In genomic region chr6:215335-216034, GRCh38 we compare ENCODE assay signal across 10 cellular contexts.
DNase-seq lines count a peak whose midpoint lies in the region; ATAC-seq and TF ChIP-seq lines count a peak whose summit lies in the region.
"Had no signal": no experiment of that assay in that cellular context is flagged by ENCODE, and none has a peak within 500 bp of the region (broad histone marks: within the 10 kb centered on the region; RNA-seq: fewer than 3 reads in every experiment).

No MANE protein-coding gene starts in this region.

- peak overlapping the region; percentile 57 for H3K27ac Mint-ChIP-seq in CD8-positive, alpha-beta T cell
- peak overlapping the region; percentile 8 for H3K27ac Mint-ChIP-seq in activated T-helper 2 cell treated with anti-CD3 and anti-CD28 coated beads, Interferon-gamma antibody, Interleukin-2, Interleukin-4, amounts not matched to agents 10 μg/mL and 5 μg/mL and 100 μg/mL, durations not matched to agents 14 hours and 24 hours and 36 hours
- H3K27ac Mint-ChIP-seq in naive thymus-derived CD4-positive, alpha-beta T cell, result peak overlapping the region in 3 of 9 donors; percentile 2 to 53 (median 19)

- H3K4me3 ChIP-seq in CD8-positive, alpha-beta T cell (ENCODE audit: low read depth, low read length), result no peak overlapping the region
- H3K4me3 ChIP-seq in OCI-LY7 (ENCODE audit: low read depth, low read length, poor library complexity, severe bottlenecking), result no peak overlapping the region
- H3K4me3 ChIP-seq in naive thymus-derived CD4-positive, alpha-beta T cell (ENCODE audit: low read length), result no peak overlapping the region
- H3K4me3 ChIP-seq: thoracic aorta had no signal

- H3K9me2 ChIP-seq in OCI-LY7 (ENCODE audit: insufficient read depth, low read length), result no peaks in the 10 kb centered on the region

- H3K27ac ChIP-seq in CD8-positive, alpha-beta T cell (ENCODE audit: low read depth, low read length), result no peak overlapping the region
- no peak overlapping the region for H3K27ac ChIP-seq in OCI-LY7 (ENCODE audit: low read depth, low read length, poor library complexity, severe bottlenecking)
- no peak overlapping the region for H3K27ac ChIP-seq in naive thymus-derived CD4-positive, alpha-beta T cell (ENCODE audit: low read depth, low read length)
- H3K27ac ChIP-seq: thoracic aorta had no signal

- no TSS peak for BruUV-seq in OCI-LY7 (replicated peaks; lab: Mats Ljungman, UMichigan)

- peak; percentile 93 for ATAC-seq in CD8-positive, alpha-beta T cell
- peak; percentile 75 for ATAC-seq in naive thymus-derived CD4-positive, alpha-beta T cell
- ATAC-seq in GM18868 (IDR thresholded peaks at IDR 0.05; ENCODE audit: unreplicated experiment) (no peak), HG02938 (IDR thresholded peaks at IDR 0.05; ENCODE audit: unreplicated experiment) (no peak), GM21619 (IDR thresholded peaks at IDR 0.05; ENCODE audit: unreplicated experiment) (no peak)

- H3K4me3 Mint-ChIP-seq in CD8-positive, alpha-beta T cell, result no peak overlapping the region
- H3K4me3 Mint-ChIP-seq in activated T-helper 2 cell treated with anti-CD3 and anti-CD28 coated beads, Interferon-gamma antibody, Interleukin-2, Interleukin-4, amounts not matched to agents 10 μg/mL and 5 μg/mL and 100 μg/mL, durations not matched to agents 14 hours and 24 hours and 36 hours (ENCODE audit: low read depth), result no peak overlapping the region
- peak overlapping the region in 1 of 10 donors; percentile 0 for H3K4me3 Mint-ChIP-seq in naive thymus-derived CD4-positive, alpha-beta T cell

- H2AFZ ChIP-seq in OCI-LY7 (ENCODE audit: low read length), result peak overlapping the region; percentile 65; the same call in 1 of the 2 replicates

- no peaks in the 10 kb centered on the region for H4K20me1 ChIP-seq in OCI-LY7 (ENCODE audit: insufficient read depth, low read length)

- no peaks in the 10 kb centered on the region for H3K79me2 ChIP-seq in OCI-LY7 (ENCODE audit: insufficient read depth, low read depth, low read length)

- peak in 6 of 7 experiments; percentile 32 to 72 (median 48) for DNase-seq in CD8-positive, alpha-beta T cell
- DNase-seq in OCI-LY7 (ENCODE audit: low spot score) (peak; percentile 45), DMS153 treated with DMSO at 0.1 percent for 48 hours (lab: John Stamatoyannopoulos, UW; ENCODE audit: unreplicated experiment) (no peak)
- DNase-seq in activated T-helper 2 cell treated with anti-CD3 and anti-CD28 coated beads, Interferon-gamma antibody, Interleukin-2, Interleukin-4, amounts not matched to agents 10 μg/mL and 5 μg/mL and 100 μg/mL, durations not matched to agents 14 hours and 24 hours and 36 hours (ENCODE audit: low spot score), result peak; percentile 32
- no peak for DNase-seq in naive thymus-derived CD4-positive, alpha-beta T cell
- DNase-seq: NCI-H2171 treated with DMSO at 0.1 percent for 48 hours had no signal

- intact Hi-C loops in CD8-positive, alpha-beta T cell (cut with DNase I, micrococcal nuclease), result loop anchor here in 1 of 2 experiments (1.0 kb wide), 1 partner anchor 77 kb away; the partner anchor contains the start of gene DUSP22
- intact Hi-C loops in OCI-LY7 (cut with micrococcal nuclease; ENCODE audit: unreplicated experiment), result no loop called here
- intact Hi-C loops in activated T-helper 2 cell treated with anti-CD3 and anti-CD28 coated beads, Interferon-gamma antibody, Interleukin-2, Interleukin-4, amounts not matched to agents 10 μg/mL and 5 μg/mL and 100 μg/mL, durations not matched to agents 14 hours and 24 hours and 36 hours (cut with micrococcal nuclease), result loop anchor here (1.0 kb wide), 1 partner anchor 10 kb away; no protein-coding TSS in a partner anchor
- intact Hi-C loops in naive thymus-derived CD4-positive, alpha-beta T cell (cut with micrococcal nuclease), result no loop called here

- H3K36me3 ChIP-seq in CD8-positive, alpha-beta T cell (ENCODE audit: insufficient read depth, low read length), result no peaks in the 10 kb centered on the region
- no peaks in the 10 kb centered on the region; the same call in 1 of the 2 replicates for H3K36me3 ChIP-seq in OCI-LY7 (ENCODE audit: insufficient read depth, low read length)
- H3K36me3 ChIP-seq in naive thymus-derived CD4-positive, alpha-beta T cell (ENCODE audit: control insufficient read depth in 2 of 3, insufficient read depth in 3 of 3, low read length in 3 of 3), result no peaks in the 10 kb centered on the region
- H3K36me3 ChIP-seq: thoracic aorta had no signal

- peaks cover 3% of the 10 kb centered on the region for H3K4me1 ChIP-seq in CD8-positive, alpha-beta T cell (ENCODE audit: insufficient read depth, low read length)
- H3K4me1 ChIP-seq in OCI-LY7 (ENCODE audit: insufficient read depth, low read length, poor library complexity, severe bottlenecking), result peaks cover 55% of the 10 kb centered on the region
- no peaks in the 10 kb centered on the region for H3K4me1 ChIP-seq in naive thymus-derived CD4-positive, alpha-beta T cell (ENCODE audit: control insufficient read depth in 2 of 2, insufficient read depth in 2 of 2, low read length in 2 of 2)

- POLR2A ChIA-PET in CD8-positive, alpha-beta T cell (lab: Charles Lee), result no interaction called here
- POLR2A ChIA-PET in OCI-LY7 (lab: Charles Lee), result interaction anchor here (1.1 to 4.7 kb wide), 15 partner anchors 11 to 176 kb away, joined by 3 to 27 read pairs (median 9); partner anchors contain the start of gene IRF4
- POLR2A ChIA-PET in naive thymus-derived CD4-positive, alpha-beta T cell (lab: Charles Lee), result interaction anchor here (0.6 kb wide), 1 partner anchor 56 kb away, joined by 3 read pairs; no protein-coding TSS in a partner anchor

- peaks cover 15% of the 10 kb centered on the region for H3K4me1 Mint-ChIP-seq in CD8-positive, alpha-beta T cell (ENCODE audit: low read depth)
- peaks cover 40% of the 10 kb centered on the region for H3K4me1 Mint-ChIP-seq in activated T-helper 2 cell treated with anti-CD3 and anti-CD28 coated beads, Interferon-gamma antibody, Interleukin-2, Interleukin-4, amounts not matched to agents 10 μg/mL and 5 μg/mL and 100 μg/mL, durations not matched to agents 14 hours and 24 hours and 36 hours (ENCODE audit: low read depth)
- H3K4me1 Mint-ChIP-seq in naive thymus-derived CD4-positive, alpha-beta T cell, result peaks cover 8 to 47% (median 13%) of the 10 kb centered on the region in 7 donors

- H3K4me2 ChIP-seq in OCI-LY7 (ENCODE audit: low read length), result peak overlapping the region; percentile 31

- no peaks in the 10 kb centered on the region for H3K27me3 Mint-ChIP-seq in CD8-positive, alpha-beta T cell (ENCODE audit: low read depth)
- peaks cover 2% of the 10 kb centered on the region for H3K27me3 Mint-ChIP-seq in activated T-helper 2 cell treated with anti-CD3 and anti-CD28 coated beads, Interferon-gamma antibody, Interleukin-2, Interleukin-4, amounts not matched to agents 10 μg/mL and 5 μg/mL and 100 μg/mL, durations not matched to agents 14 hours and 24 hours and 36 hours (ENCODE audit: low read depth)
- H3K27me3 Mint-ChIP-seq in naive thymus-derived CD4-positive, alpha-beta T cell, result peaks cover 0 to 8% (median 0%) of the 10 kb centered on the region in 5 donors

- no peaks in the 10 kb centered on the region for H3K9me3 ChIP-seq in CD8-positive, alpha-beta T cell (ENCODE audit: low read length)
- peaks cover 17% of the 10 kb centered on the region; the same call in 1 of the 2 replicates for H3K9me3 ChIP-seq in OCI-LY7 (ENCODE audit: low read length)
- H3K9me3 ChIP-seq in naive thymus-derived CD4-positive, alpha-beta T cell (ENCODE audit: control insufficient read depth in 2 of 3, low read length in 3 of 3), result no peaks in the 10 kb centered on the region
- H3K9me3 ChIP-seq: thoracic aorta had no signal

- H3K9me3 Mint-ChIP-seq in CD8-positive, alpha-beta T cell, result no peaks in the 10 kb centered on the region
- peaks cover 22% of the 10 kb centered on the region for H3K9me3 Mint-ChIP-seq in activated T-helper 2 cell treated with anti-CD3 and anti-CD28 coated beads, Interferon-gamma antibody, Interleukin-2, Interleukin-4, amounts not matched to agents 10 μg/mL and 5 μg/mL and 100 μg/mL, durations not matched to agents 14 hours and 24 hours and 36 hours
- peaks cover 0 to 13% (median 0%) of the 10 kb centered on the region in 11 donors for H3K9me3 Mint-ChIP-seq in naive thymus-derived CD4-positive, alpha-beta T cell

- CTCF ChIA-PET in CD8-positive, alpha-beta T cell (lab: Charles Lee), result interaction anchor here (1.5 kb wide), 3 partner anchors 24 to 123 kb away, joined by 3 to 4 read pairs (median 4); no protein-coding TSS in a partner anchor
- CTCF ChIA-PET in OCI-LY7 (lab: Charles Lee; ENCODE audit: unreplicated experiment), result interaction anchor here (0.6 to 3.3 kb wide), 6 partner anchors 20 to 117 kb away, joined by 3 to 17 read pairs (median 5); no protein-coding TSS in a partner anchor
- CTCF ChIA-PET in naive thymus-derived CD4-positive, alpha-beta T cell (lab: Charles Lee), result interaction anchor here (0.6 to 1.7 kb wide), 2 partner anchors 9 to 20 kb away, joined by 4 to 5 read pairs; no protein-coding TSS in a partner anchor

- no peaks in the 10 kb centered on the region for H3K36me3 Mint-ChIP-seq in CD8-positive, alpha-beta T cell
- H3K36me3 Mint-ChIP-seq in activated T-helper 2 cell treated with anti-CD3 and anti-CD28 coated beads, Interferon-gamma antibody, Interleukin-2, Interleukin-4, amounts not matched to agents 10 μg/mL and 5 μg/mL and 100 μg/mL, durations not matched to agents 14 hours and 24 hours and 36 hours (ENCODE audit: low read depth), result peaks cover 6% of the 10 kb centered on the region
- peaks cover 0 to 13% (median 4%) of the 10 kb centered on the region in 5 donors for H3K36me3 Mint-ChIP-seq in naive thymus-derived CD4-positive, alpha-beta T cell

- no peaks in the 10 kb centered on the region for H3K27me3 ChIP-seq in CD8-positive, alpha-beta T cell (ENCODE audit: insufficient read depth, low read length)
- no peaks in the 10 kb centered on the region for H3K27me3 ChIP-seq in naive thymus-derived CD4-positive, alpha-beta T cell (ENCODE audit: control insufficient read depth in 2 of 2, insufficient read depth in 2 of 2, low read length in 2 of 2)

- TF ChIP-seq CTCF in CD8-positive, alpha-beta T cell (IDR thresholded peaks at IDR 0.05), result no peak
- no peak for TF ChIP-seq CTCF in OCI-LY7 (conservative IDR thresholded peaks at IDR 0.05; ENCODE audit: low read length)

Comparison
In these comparisons a context has a peak if more than half of its experiments do, and no peak if none do; other contexts are left out.
1. ATAC-seq: peak in CD8-positive, alpha-beta T cell (single experiment) and naive thymus-derived CD4-positive, alpha-beta T cell (single experiment); none in GM18868 (single experiment), HG02938 (single experiment) and GM21619 (single experiment).
2. DNase-seq: peak in CD8-positive, alpha-beta T cell (6 of 7), OCI-LY7 (single experiment) and activated T-helper 2 cell treated with anti-CD3 and anti-CD28 coated beads, Interferon-gamma antibody, Interleukin-2, Interleukin-4, amounts not matched to agents 10 μg/mL and 5 μg/mL and 100 μg/mL, durations not matched to agents 14 hours and 24 hours and 36 hours (single experiment); none in naive thymus-derived CD4-positive, alpha-beta T cell (0 of 9) and DMS153 treated with DMSO at 0.1 percent for 48 hours (single experiment).